In the genomic region with DNA sequence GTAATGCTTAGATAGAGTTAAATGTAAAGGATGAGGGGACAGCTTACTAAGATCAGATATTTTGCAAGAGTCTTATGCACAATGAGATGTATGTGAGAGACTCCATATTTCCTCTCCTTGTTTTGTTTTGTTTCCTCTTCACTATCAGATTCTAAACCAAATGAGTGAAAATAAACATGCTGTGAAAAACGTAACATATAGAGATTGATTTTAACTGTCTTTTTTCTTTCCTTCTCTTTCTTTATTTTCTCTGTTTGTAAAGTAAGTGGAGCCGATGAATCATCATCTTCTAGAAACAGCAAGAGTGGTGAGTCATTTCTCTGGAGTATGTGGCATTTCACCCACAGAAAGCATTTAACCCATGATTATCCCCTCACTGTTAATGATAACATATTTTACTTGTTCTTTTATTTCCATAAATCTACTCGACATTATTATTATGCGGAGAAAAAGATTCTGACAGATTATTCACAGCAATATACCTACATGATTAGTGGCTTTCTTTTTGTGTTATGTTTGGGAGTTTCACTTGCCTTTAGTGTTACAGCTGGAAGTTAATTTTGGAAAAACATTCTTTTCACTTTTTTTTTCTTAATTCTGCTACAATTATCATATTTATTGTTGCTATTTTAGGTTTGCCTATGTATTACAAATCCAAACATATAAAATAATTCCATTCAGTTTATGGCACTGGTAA, we compare ENCODE assay signal across 1 cellular context.
TF ChIP-seq lines count a peak whose summit lies in the region.

No MANE protein-coding gene starts in this region.

TF ChIP-seq in GM12878, 131 proteins besides CTCF, POLR2A, EP300 and RAD21 (continued from another document):
- TF ChIP-seq, protein P1, sequence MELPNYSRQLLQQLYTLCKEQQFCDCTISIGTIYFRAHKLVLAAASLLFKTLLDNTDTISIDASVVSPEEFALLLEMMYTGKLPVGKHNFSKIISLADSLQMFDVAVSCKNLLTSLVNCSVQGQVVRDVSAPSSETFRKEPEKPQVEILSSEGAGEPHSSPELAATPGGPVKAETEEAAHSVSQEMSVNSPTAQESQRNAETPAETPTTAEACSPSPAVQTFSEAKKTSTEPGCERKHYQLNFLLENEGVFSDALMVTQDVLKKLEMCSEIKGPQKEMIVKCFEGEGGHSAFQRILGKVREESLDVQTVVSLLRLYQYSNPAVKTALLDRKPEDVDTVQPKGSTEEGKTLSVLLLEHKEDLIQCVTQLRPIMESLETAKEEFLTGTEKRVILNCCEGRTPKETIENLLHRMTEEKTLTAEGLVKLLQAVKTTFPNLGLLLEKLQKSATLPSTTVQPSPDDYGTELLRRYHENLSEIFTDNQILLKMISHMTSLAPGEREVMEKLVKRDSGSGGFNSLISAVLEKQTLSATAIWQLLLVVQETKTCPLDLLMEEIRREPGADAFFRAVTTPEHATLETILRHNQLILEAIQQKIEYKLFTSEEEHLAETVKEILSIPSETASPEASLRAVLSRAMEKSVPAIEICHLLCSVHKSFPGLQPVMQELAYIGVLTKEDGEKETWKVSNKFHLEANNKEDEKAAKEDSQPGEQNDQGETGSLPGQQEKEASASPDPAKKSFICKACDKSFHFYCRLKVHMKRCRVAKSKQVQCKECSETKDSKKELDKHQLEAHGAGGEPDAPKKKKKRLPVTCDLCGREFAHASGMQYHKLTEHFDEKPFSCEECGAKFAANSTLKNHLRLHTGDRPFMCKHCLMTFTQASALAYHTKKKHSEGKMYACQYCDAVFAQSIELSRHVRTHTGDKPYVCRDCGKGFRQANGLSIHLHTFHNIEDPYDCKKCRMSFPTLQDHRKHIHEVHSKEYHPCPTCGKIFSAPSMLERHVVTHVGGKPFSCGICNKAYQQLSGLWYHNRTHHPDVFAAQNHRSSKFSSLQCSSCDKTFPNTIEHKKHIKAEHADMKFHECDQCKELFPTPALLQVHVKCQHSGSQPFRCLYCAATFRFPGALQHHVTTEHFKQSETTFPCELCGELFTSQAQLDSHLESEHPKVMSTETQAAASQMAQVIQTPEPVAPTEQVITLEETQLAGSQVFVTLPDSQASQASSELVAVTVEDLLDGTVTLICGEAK (IDR thresholded peaks at IDR 0.05; ENCODE audit: borderline replicate concordance), result no peak
- no peak for TF ChIP-seq TARDBP (IDR thresholded peaks at IDR 0.05; ENCODE audit: borderline replicate concordance)
- TF ChIP-seq CHD4 (IDR thresholded peaks at IDR 0.05), result no peak
- no peak for TF ChIP-seq ZNF622 (IDR thresholded peaks at IDR 0.05)
- peak; percentile 92 for TF ChIP-seq JUNB (IDR thresholded peaks at IDR 0.05)
- TF ChIP-seq, protein P2, sequence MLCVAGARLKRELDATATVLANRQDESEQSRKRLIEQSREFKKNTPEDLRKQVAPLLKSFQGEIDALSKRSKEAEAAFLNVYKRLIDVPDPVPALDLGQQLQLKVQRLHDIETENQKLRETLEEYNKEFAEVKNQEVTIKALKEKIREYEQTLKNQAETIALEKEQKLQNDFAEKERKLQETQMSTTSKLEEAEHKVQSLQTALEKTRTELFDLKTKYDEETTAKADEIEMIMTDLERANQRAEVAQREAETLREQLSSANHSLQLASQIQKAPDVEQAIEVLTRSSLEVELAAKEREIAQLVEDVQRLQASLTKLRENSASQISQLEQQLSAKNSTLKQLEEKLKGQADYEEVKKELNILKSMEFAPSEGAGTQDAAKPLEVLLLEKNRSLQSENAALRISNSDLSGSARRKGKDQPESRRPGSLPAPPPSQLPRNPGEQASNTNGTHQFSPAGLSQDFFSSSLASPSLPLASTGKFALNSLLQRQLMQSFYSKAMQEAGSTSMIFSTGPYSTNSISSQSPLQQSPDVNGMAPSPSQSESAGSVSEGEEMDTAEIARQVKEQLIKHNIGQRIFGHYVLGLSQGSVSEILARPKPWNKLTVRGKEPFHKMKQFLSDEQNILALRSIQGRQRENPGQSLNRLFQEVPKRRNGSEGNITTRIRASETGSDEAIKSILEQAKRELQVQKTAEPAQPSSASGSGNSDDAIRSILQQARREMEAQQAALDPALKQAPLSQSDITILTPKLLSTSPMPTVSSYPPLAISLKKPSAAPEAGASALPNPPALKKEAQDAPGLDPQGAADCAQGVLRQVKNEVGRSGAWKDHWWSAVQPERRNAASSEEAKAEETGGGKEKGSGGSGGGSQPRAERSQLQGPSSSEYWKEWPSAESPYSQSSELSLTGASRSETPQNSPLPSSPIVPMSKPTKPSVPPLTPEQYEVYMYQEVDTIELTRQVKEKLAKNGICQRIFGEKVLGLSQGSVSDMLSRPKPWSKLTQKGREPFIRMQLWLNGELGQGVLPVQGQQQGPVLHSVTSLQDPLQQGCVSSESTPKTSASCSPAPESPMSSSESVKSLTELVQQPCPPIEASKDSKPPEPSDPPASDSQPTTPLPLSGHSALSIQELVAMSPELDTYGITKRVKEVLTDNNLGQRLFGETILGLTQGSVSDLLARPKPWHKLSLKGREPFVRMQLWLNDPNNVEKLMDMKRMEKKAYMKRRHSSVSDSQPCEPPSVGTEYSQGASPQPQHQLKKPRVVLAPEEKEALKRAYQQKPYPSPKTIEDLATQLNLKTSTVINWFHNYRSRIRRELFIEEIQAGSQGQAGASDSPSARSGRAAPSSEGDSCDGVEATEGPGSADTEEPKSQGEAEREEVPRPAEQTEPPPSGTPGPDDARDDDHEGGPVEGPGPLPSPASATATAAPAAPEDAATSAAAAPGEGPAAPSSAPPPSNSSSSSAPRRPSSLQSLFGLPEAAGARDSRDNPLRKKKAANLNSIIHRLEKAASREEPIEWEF (IDR thresholded peaks at IDR 0.05; ENCODE audit: insufficient replicate concordance, low read depth, low read length), result no peak
- TF ChIP-seq, protein P3, sequence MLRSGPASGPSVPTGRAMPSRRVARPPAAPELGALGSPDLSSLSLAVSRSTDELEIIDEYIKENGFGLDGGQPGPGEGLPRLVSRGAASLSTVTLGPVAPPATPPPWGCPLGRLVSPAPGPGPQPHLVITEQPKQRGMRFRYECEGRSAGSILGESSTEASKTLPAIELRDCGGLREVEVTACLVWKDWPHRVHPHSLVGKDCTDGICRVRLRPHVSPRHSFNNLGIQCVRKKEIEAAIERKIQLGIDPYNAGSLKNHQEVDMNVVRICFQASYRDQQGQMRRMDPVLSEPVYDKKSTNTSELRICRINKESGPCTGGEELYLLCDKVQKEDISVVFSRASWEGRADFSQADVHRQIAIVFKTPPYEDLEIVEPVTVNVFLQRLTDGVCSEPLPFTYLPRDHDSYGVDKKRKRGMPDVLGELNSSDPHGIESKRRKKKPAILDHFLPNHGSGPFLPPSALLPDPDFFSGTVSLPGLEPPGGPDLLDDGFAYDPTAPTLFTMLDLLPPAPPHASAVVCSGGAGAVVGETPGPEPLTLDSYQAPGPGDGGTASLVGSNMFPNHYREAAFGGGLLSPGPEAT (IDR thresholded peaks at IDR 0.05; ENCODE audit: low read depth), result peak; percentile 57; the same call in 1 of the 2 replicates
- TF ChIP-seq IKZF2 (IDR thresholded peaks at IDR 0.05), result peak in 1 of 2 experiments; percentile 65; a peak in 3 of 4 replicates
- TF ChIP-seq JUND (IDR thresholded peaks at IDR 0.05; ENCODE audit: low read depth, low read length), result 0 out of 2 replicates have a peak, but pooled peaks have one; percentile 39
- no peak for TF ChIP-seq BRCA1 (IDR thresholded peaks at IDR 0.05; ENCODE audit: low read depth, low read length)
- TF ChIP-seq IRF4 (IDR thresholded peaks at IDR 0.05; ENCODE audit: low read depth, low read length), result peak; percentile 78; the same call in 1 of the 2 replicates
- no peak for TF ChIP-seq TAF1 (IDR thresholded peaks at IDR 0.05; ENCODE audit: borderline replicate concordance, low read depth, low read length)
- TF ChIP-seq FOS (IDR thresholded peaks at IDR 0.05; ENCODE audit: borderline replicate concordance, extremely low read depth, insufficient read length), result peak; percentile 13
- TF ChIP-seq CREM (IDR thresholded peaks at IDR 0.05; ENCODE audit: low read depth), result peak; percentile 45; the same call in 1 of the 2 replicates
- TF ChIP-seq, protein P4, sequence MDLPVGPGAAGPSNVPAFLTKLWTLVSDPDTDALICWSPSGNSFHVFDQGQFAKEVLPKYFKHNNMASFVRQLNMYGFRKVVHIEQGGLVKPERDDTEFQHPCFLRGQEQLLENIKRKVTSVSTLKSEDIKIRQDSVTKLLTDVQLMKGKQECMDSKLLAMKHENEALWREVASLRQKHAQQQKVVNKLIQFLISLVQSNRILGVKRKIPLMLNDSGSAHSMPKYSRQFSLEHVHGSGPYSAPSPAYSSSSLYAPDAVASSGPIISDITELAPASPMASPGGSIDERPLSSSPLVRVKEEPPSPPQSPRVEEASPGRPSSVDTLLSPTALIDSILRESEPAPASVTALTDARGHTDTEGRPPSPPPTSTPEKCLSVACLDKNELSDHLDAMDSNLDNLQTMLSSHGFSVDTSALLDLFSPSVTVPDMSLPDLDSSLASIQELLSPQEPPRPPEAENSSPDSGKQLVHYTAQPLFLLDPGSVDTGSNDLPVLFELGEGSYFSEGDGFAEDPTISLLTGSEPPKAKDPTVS (IDR thresholded peaks at IDR 0.05; ENCODE audit: low read depth, low read length), result no peak
- TF ChIP-seq MEF2A (IDR thresholded peaks at IDR 0.05; ENCODE audit: insufficient read depth, low read depth, low read length), result peak; percentile 35; the same call in 1 of the 2 replicates
